In genomic region chr16:69565611-69566436, GRCh38 we compare ENCODE assay signal across 8 cellular contexts. TPM values are rescaled to one million over a fixed set of nuclear protein-coding genes. Genes with fewer than 3 reads are reported as not detected.
DNase-seq lines count a peak whose midpoint lies in the region; ATAC-seq and TF ChIP-seq lines count a peak whose summit lies in the region.

NFAT5 (plus strand) TSS chr16:69565966; CDS start chr16:69566302, 336 bp downstream.

- H3K27ac ChIP-seq in adrenal gland (peak within 1 kb of the TSS; percentile 96 to 99 (median 99)), heart left ventricle (peak within 1 kb of the TSS; percentile 88 to 100 (median 98))

- intact Hi-C loops in T-helper 1 cell treated with Interleukin-12 subunit alpha and Interleukin-12 subunit beta and Interleukin-4 antibody, amounts not matched to agents 30 ng/mL and 1 ng/mL, for 36 hours (cut with micrococcal nuclease): loop anchor here (1.0 to 5.0 kb wide), 5 partner anchors 161 to 379 kb away; partner anchors contain the start of genes COG8, NIP7, NOB1 and NQO1
- intact Hi-C loops in adrenal gland (cut with DNase I): no loop called here
- intact Hi-C loops in heart left ventricle (cut with DNase I): loop anchor here (1.0 to 10.0 kb wide), 15 partner anchors 51 to 299 kb away; partner anchors contain the start of genes CYB5B (in 7 of the 10) and NOB1 (in 1 of the 10)
- intact Hi-C loops in posterior vena cava (cut with DNase I): loop anchor here in 1 of 2 donors (10.0 kb wide), 1 partner anchor 171 kb away; no protein-coding TSS in a partner anchor

- H3K9me3 ChIP-seq in adrenal gland (replicated peaks in 1 of 3): no peaks in the 10 kb centered on the region
- H3K9me3 ChIP-seq in heart left ventricle: no peaks in the 10 kb centered on the region

- peak; percentile 94 for DNase-seq in GM03348 (ENCODE audit: low spot score)
- peak; percentile 15 for DNase-seq in NCI-H1436 treated with DMSO at 0.1 percent for 48 hours (lab: John Stamatoyannopoulos, UW)
- DNase-seq in adrenal gland: peak; percentile 86 to 92 (median 90)
- peak; percentile 90 to 95 (median 90) for DNase-seq in heart left ventricle
- DNase-seq in posterior vena cava (ENCODE audit: low spot score): peak; percentile 95
- DNase-seq in type B pancreatic cell (ENCODE audit: extremely low spot score, unreplicated experiment): peak; percentile 97

- no peaks in the 10 kb centered on the region for H3K27me3 Mint-ChIP-seq in type B pancreatic cell

- peak within 1 kb of the TSS; percentile 99 for H3K4me3 Mint-ChIP-seq in type B pancreatic cell

- H3K4me3 ChIP-seq in adrenal gland (peak within 1 kb of the TSS; percentile 83 to 99 (median 92)), heart left ventricle (peak within 1 kb of the TSS; percentile 66 to 98 (median 94))

- H3K27me3 ChIP-seq in adrenal gland (no peaks in the 10 kb centered on the region), heart left ventricle (no peaks in the 10 kb centered on the region)

- peaks cover 3% of the 10 kb centered on the region for H3K36me3 Mint-ChIP-seq in type B pancreatic cell

- H3K36me3 ChIP-seq in adrenal gland (replicated peaks in 1 of 2) (no peaks in the 10 kb centered on the region), heart left ventricle (peaks cover 0 to 15% (median 7%) of the 10 kb centered on the region in 9 donors)

- peaks cover 20% of the 10 kb centered on the region for H3K4me1 Mint-ChIP-seq in type B pancreatic cell (ENCODE audit: unreplicated experiment)

- ATAC-seq in HG02642 (IDR thresholded peaks at IDR 0.05; ENCODE audit: poor library complexity, unreplicated experiment) (peak; percentile 63), heart left ventricle (peak; percentile 84 to 94 (median 90))

- TF ChIP-seq CTCF in adrenal gland (IDR thresholded peaks at IDR 0.05) (no peak), heart left ventricle (IDR thresholded peaks at IDR 0.05) (peak in 5 of 12 donors; percentile 17 to 33 (median 25)), type B pancreatic cell (conservative IDR thresholded peaks at IDR 0.05) (peak; percentile 36)

- peak within 1 kb of the TSS; percentile 99 for H3K27ac Mint-ChIP-seq in type B pancreatic cell

- TF ChIP-seq POLR2A in adrenal gland (IDR thresholded peaks at IDR 0.05): peak; percentile 65 to 90
- peak in 1 of 2 donors; percentile 83 for TF ChIP-seq POLR2A in heart left ventricle (IDR thresholded peaks at IDR 0.05)

- no peaks in the 10 kb centered on the region for H3K9me3 Mint-ChIP-seq in type B pancreatic cell

- H3K4me1 ChIP-seq in adrenal gland (replicated peaks in 1 of 2) (peaks cover 23 to 46% of the 10 kb centered on the region in 2 donors), heart left ventricle (peaks cover 0 to 55% (median 27%) of the 10 kb centered on the region in 12 donors)

- 1 to 10% (median 1%) methylated on average over 2 to 84 of the region's 84 CpGs for WGBS in adrenal gland, 4 donors
- WGBS in heart left ventricle, 4 donors: 0 to 1% (median 0%) methylated on average over 10 to 84 of the region's 84 CpGs

RNA-seq across cellular contexts. Expression of gene NFAT5, which starts in this region (rescaled TPM):
- total RNA-seq in T-helper 1 cell treated with Interleukin-12 subunit alpha and Interleukin-12 subunit beta and Interleukin-4 antibody, amounts not matched to agents 30 ng/mL and 1 ng/mL, for 36 hours: 40.1 and 41.3 TPM in 2 replicates
- total RNA-seq in adrenal gland: 10 to 100 TPM; 42.7 to 79.4 (median 57.4) TPM
- polyA plus RNA-seq in adrenal gland: 10 to 100 TPM in 1 of 3 donors, 1 to 10 TPM in 2; 1.9 to 21.9 (median 9.6) TPM
- total RNA-seq in heart left ventricle: 10 to 100 TPM; 13.6 to 30.5 (median 23.9) TPM
- polyA plus RNA-seq in heart left ventricle: 1 to 10 TPM; 4.9 to 5.8 TPM
- total RNA-seq in posterior vena cava: 10 to 100 TPM; 43.0 to 55.3 TPM
- 25.0 and 30.1 TPM in 2 replicates for total RNA-seq in type B pancreatic cell (ENCODE audit: low replicate concordance)

Comparison
In these comparisons a context has a peak if more than half of its experiments do, and no peak if none do; other contexts are left out.
1. Peak in every context shown above with its lines: DNase-seq, ATAC-seq, H3K4me3 ChIP-seq and H3K27ac ChIP-seq.
2. DNase-seq: peak in every context shown above with its lines; median percentile 97 in type B pancreatic cell; 95 in posterior vena cava; 94 in GM03348; 90 in adrenal gland; 90 in heart left ventricle; 15 in NCI-H1436 treated with DMSO at 0.1 percent for 48 hours.
3. intact Hi-C loops: an anchor here in T-helper 1 cell treated with Interleukin-12 subunit alpha and Interleukin-12 subunit beta and Interleukin-4 antibody, amounts not matched to agents 30 ng/mL and 1 ng/mL, for 36 hours (1.0 to 5.0 kb wide) and heart left ventricle (1.0 to 10.0 kb wide); none called in adrenal gland.